ENCODE assay signal across 10 cellular contexts in genomic region chr5:36070687-36071571, GRCh38. TPM values are rescaled to one million over a fixed set of nuclear protein-coding genes. Genes with fewer than 3 reads are reported as not detected.
DNase-seq lines count a peak whose midpoint lies in the region; ATAC-seq and TF ChIP-seq lines count a peak whose summit lies in the region.
"Had no signal": no experiment of that assay in that cellular context is flagged by ENCODE, and none has a peak within 500 bp of the region (broad histone marks: within the 10 kb centered on the region; RNA-seq: fewer than 3 reads in every experiment).

No MANE protein-coding gene starts in this region.

- no peaks in the 10 kb centered on the region for H3K36me3 Mint-ChIP-seq in activated naive CD4-positive, alpha-beta T cell treated with anti-CD3 and anti-CD28 coated beads for 36 hours (ENCODE audit: low read depth)
- peaks cover 2% of the 10 kb centered on the region for H3K36me3 Mint-ChIP-seq in central memory CD8-positive, alpha-beta T cell (ENCODE audit: insufficient read depth)
- H3K36me3 Mint-ChIP-seq in WTC11: no peaks in the 10 kb centered on the region

- intact Hi-C loops in activated naive CD4-positive, alpha-beta T cell treated with anti-CD3 and anti-CD28 coated beads for 36 hours (cut with micrococcal nuclease): no loop called here
- intact Hi-C loops in cardiac septum (cut with DNase I): no loop called here

- TF ChIP-seq CTCF in WTC11 (IDR thresholded peaks at IDR 0.05): no peak

- no peaks in the 10 kb centered on the region for H3K9me3 Mint-ChIP-seq in activated naive CD4-positive, alpha-beta T cell treated with anti-CD3 and anti-CD28 coated beads for 36 hours
- H3K9me3 Mint-ChIP-seq in central memory CD8-positive, alpha-beta T cell: no peaks in the 10 kb centered on the region
- H3K9me3 Mint-ChIP-seq in stimulated activated naive CD8-positive, alpha-beta T cell treated with anti-CD3 and anti-CD28 coated beads, Interleukin-15, amount 100 ng/mL, for 72 hours: no peaks in the 10 kb centered on the region
- no peaks in the 10 kb centered on the region for H3K9me3 Mint-ChIP-seq in WTC11

- H3K27ac Mint-ChIP-seq in activated naive CD4-positive, alpha-beta T cell treated with anti-CD3 and anti-CD28 coated beads for 36 hours: no peak overlapping the region
- peak overlapping the region; percentile 7 for H3K27ac Mint-ChIP-seq in central memory CD8-positive, alpha-beta T cell (ENCODE audit: low read depth)
- peak overlapping the region in 1 of 2 donors; percentile 40 for H3K27ac Mint-ChIP-seq in stimulated activated naive CD8-positive, alpha-beta T cell treated with anti-CD3 and anti-CD28 coated beads, Interleukin-15, amount 100 ng/mL, for 72 hours
- no peak overlapping the region for H3K27ac Mint-ChIP-seq in WTC11

- peaks cover 8% of the 10 kb centered on the region for H3K4me1 Mint-ChIP-seq in activated naive CD4-positive, alpha-beta T cell treated with anti-CD3 and anti-CD28 coated beads for 36 hours (ENCODE audit: low read depth)
- H3K4me1 Mint-ChIP-seq in central memory CD8-positive, alpha-beta T cell: peaks cover 15% of the 10 kb centered on the region
- H3K4me1 Mint-ChIP-seq in stimulated activated naive CD8-positive, alpha-beta T cell treated with anti-CD3 and anti-CD28 coated beads, Interleukin-15, amount 100 ng/mL, for 72 hours: peaks cover 24% of the 10 kb centered on the region
- peaks cover 29% of the 10 kb centered on the region for H3K4me1 Mint-ChIP-seq in WTC11

- H3K27me3 Mint-ChIP-seq in activated naive CD4-positive, alpha-beta T cell treated with anti-CD3 and anti-CD28 coated beads for 36 hours (ENCODE audit: low read depth): peaks cover 19% of the 10 kb centered on the region
- H3K27me3 Mint-ChIP-seq in central memory CD8-positive, alpha-beta T cell: peaks cover 38% of the 10 kb centered on the region
- H3K27me3 Mint-ChIP-seq in stimulated activated naive CD8-positive, alpha-beta T cell treated with anti-CD3 and anti-CD28 coated beads, Interleukin-15, amount 100 ng/mL, for 72 hours: peaks cover 45% of the 10 kb centered on the region
- peaks cover 11% of the 10 kb centered on the region for H3K27me3 Mint-ChIP-seq in WTC11 (ENCODE audit: low read depth)

- peak overlapping the region; percentile 1 for H3K4me3 Mint-ChIP-seq in activated naive CD4-positive, alpha-beta T cell treated with anti-CD3 and anti-CD28 coated beads for 36 hours
- H3K4me3 Mint-ChIP-seq in central memory CD8-positive, alpha-beta T cell: peak overlapping the region; percentile 66
- H3K4me3 Mint-ChIP-seq in stimulated activated naive CD8-positive, alpha-beta T cell treated with anti-CD3 and anti-CD28 coated beads, Interleukin-15, amount 100 ng/mL, for 72 hours: peak overlapping the region; percentile 22 to 67
- no peak overlapping the region for H3K4me3 Mint-ChIP-seq in WTC11

- CTCF ChIA-PET in activated naive CD4-positive, alpha-beta T cell treated with anti-CD3 and anti-CD28 coated beads for 36 hours (lab: Charles Lee): interaction anchor here (0.6 kb wide), 1 partner anchor 907 kb away, joined by 6 read pairs; no protein-coding TSS in a partner anchor
- CTCF ChIA-PET in WTC11 (lab: Charles Lee): interaction anchor here (1.8 kb wide), 1 partner anchor 8 kb away, joined by 6 read pairs; no protein-coding TSS in a partner anchor

- no peak for DNase-seq in activated naive CD4-positive, alpha-beta T cell treated with anti-CD3 and anti-CD28 coated beads for 36 hours
- no peak for DNase-seq in activated naive CD4-positive, alpha-beta T cell treated with anti-CD3 and anti-CD28 coated beads, Interleukin-2, amount 50 U/mL, for 16 hours
- DNase-seq in central memory CD8-positive, alpha-beta T cell (ENCODE audit: low spot score in 2 of 2): no peak
- no peak for DNase-seq in stimulated activated naive CD8-positive, alpha-beta T cell treated with anti-CD3 and anti-CD28 coated beads, Interleukin-15, amount 100 ng/mL, for 72 hours
- no peak for DNase-seq in effector CD4-positive, alpha-beta T cell
- DNase-seq in cardiac septum (ENCODE audit: low spot score) (no peak), WTC11 (ENCODE audit: low spot score) (no peak)
- DNase-seq: COR-L47 had no signal

- ATAC-seq in HG03342 (IDR thresholded peaks at IDR 0.05; ENCODE audit: unreplicated experiment) (peak; percentile 85), WTC11 (no peak)
- ATAC-seq in central memory CD8-positive, alpha-beta T cell (replicated peaks; ENCODE audit: extremely low read depth, poor library complexity, severe bottlenecking): no peak
- peak; percentile 30 for ATAC-seq in stimulated activated naive CD8-positive, alpha-beta T cell treated with anti-CD3 and anti-CD28 coated beads, Interleukin-15, amount 100 ng/mL, for 72 hours
- ATAC-seq: K562 had no signal

- POLR2A ChIA-PET in WTC11 (lab: Charles Lee): no interaction called here

TF ChIP-seq in WTC11, 78 proteins besides CTCF, POLR2A, EP300 and RAD21:
- TF ChIP-seq PRRX2 (CRISPR knock-in tag; IDR thresholded peaks at IDR 0.05): no peak
- no peak for TF ChIP-seq FOXJ3 (CRISPR knock-in tag; IDR thresholded peaks at IDR 0.05; ENCODE audit: borderline replicate concordance)
- no peak for TF ChIP-seq CDX4 (CRISPR knock-in tag; IDR thresholded peaks at IDR 0.05; ENCODE audit: borderline replicate concordance)
- no peak for TF ChIP-seq GRHL2 (CRISPR knock-in tag; IDR thresholded peaks at IDR 0.05; ENCODE audit: insufficient replicate concordance, severe bottlenecking)

RNA-seq across cellular contexts. Expression of gene UGT3A2, which starts 4.2 kb away (rescaled TPM):
- total RNA-seq in activated naive CD4-positive, alpha-beta T cell treated with anti-CD3 and anti-CD28 coated beads for 36 hours: not detected
- not detected for total RNA-seq in cardiac septum
- 13.6 to 16.5 TPM (median 15.7 TPM) in 3 replicates for total RNA-seq in WTC11 (2021)
- total RNA-seq: K562 had no signal

Comparison
In these comparisons a context has a peak if more than half of its experiments do, and no peak if none do; other contexts are left out.
1. ATAC-seq: peak in HG03342 (single experiment) and stimulated activated naive CD8-positive, alpha-beta T cell treated with anti-CD3 and anti-CD28 coated beads, Interleukin-15, amount 100 ng/mL, for 72 hours (single experiment); none in central memory CD8-positive, alpha-beta T cell (single experiment) and WTC11 (single experiment).
2. RNA of gene UGT3A2, which starts 4.2 kb away (total RNA-seq): 13.6 to 16.5 TPM in WTC11; not detected in activated naive CD4-positive, alpha-beta T cell treated with anti-CD3 and anti-CD28 coated beads for 36 hours and not detected in cardiac septum (single experiment); every median in the first group is over 10 times any median in the second.